Comparison of ENCODE assay signal across 8 cellular contexts in genomic region chr4:186104114-186104894, GRCh38. TPM values are rescaled to one million over a fixed set of nuclear protein-coding genes. Genes with fewer than 3 reads are reported as not detected.
DNase-seq lines count a peak whose midpoint lies in the region; ATAC-seq and TF ChIP-seq lines count a peak whose summit lies in the region.

Gene FAM149A (plus strand): TSS chr4:186104704.

- H3K27ac ChIP-seq in right atrium auricular region = no peak within 1 kb of the TSS
- H3K27ac ChIP-seq in Karpas-422 (ENCODE audit: low read length) = no peak within 1 kb of the TSS

- no peaks in the 10 kb centered on the region for H3K9me2 ChIP-seq in Karpas-422 (replicated peaks; ENCODE audit: insufficient read depth, low read length)

- H3K27me3 ChIP-seq in right atrium auricular region (no peaks in the 10 kb centered on the region), Karpas-422 (ENCODE audit: low read length) (no peaks in the 10 kb centered on the region)

- no peak for TF ChIP-seq CTCF in GM13977 (IDR thresholded peaks at IDR 0.05; ENCODE audit: extremely low read depth, insufficient read depth, missing control alignments)
- no peak for TF ChIP-seq CTCF in right atrium auricular region (IDR thresholded peaks at IDR 0.05)

- in situ Hi-C loops in GM13977 (cut with MboI; ENCODE audit: low pct_unique_long_range_greater_than_20kb, low sequenced_read_pairs, unreplicated experiment) = no loop called here

- H3K4me3 ChIP-seq in right atrium auricular region (peak within 1 kb of the TSS; percentile 35 to 59), Karpas-422 (ENCODE audit: low read length) (no peak within 1 kb of the TSS)

- H4K20me1 ChIP-seq in Karpas-422 (ENCODE audit: insufficient read depth, low read depth, low read length) = no peaks in the 10 kb centered on the region

- peaks cover 0 to 10% of the 10 kb centered on the region in 2 donors for H3K4me1 ChIP-seq in right atrium auricular region
- H3K4me1 ChIP-seq in Karpas-422 (ENCODE audit: low read length) = no peaks in the 10 kb centered on the region

- no peak within 1 kb of the TSS for H3K4me2 ChIP-seq in Karpas-422 (ENCODE audit: low read depth, low read length, poor library complexity, severe bottlenecking)

- peak; percentile 57 for DNase-seq in GM13977 (ENCODE audit: low spot score)
- DNase-seq in NCI-H526 treated with DMSO at 0.1 percent for 48 hours (lab: John Stamatoyannopoulos, UW) = peak; percentile 46
- peak in 3 of 4 experiments; percentile 3 to 13 (median 3) for DNase-seq in activated naive CD4-positive, alpha-beta T cell (lab: John Stamatoyannopoulos, UW)
- DNase-seq in right atrium auricular region (ENCODE audit: low spot score) = no peak
- peak; percentile 9 for DNase-seq in putamen (ENCODE audit: low spot score)
- DNase-seq in SIG-M5 treated with dmso at 0.1 percent for 504 hours (lab: John Stamatoyannopoulos, UW; ENCODE audit: unreplicated experiment) = no peak
- DNase-seq in Karpas-422 = no peak

- no peaks in the 10 kb centered on the region for H3K79me2 ChIP-seq in Karpas-422 (ENCODE audit: low read length)

- ATAC-seq in HG02623 (IDR thresholded peaks at IDR 0.05; ENCODE audit: unreplicated experiment) = peak; percentile 69

- no peaks in the 10 kb centered on the region for H3K9me3 ChIP-seq in right atrium auricular region
- H3K9me3 ChIP-seq in Karpas-422 (ENCODE audit: low read length) = no peaks in the 10 kb centered on the region

- H3K9ac ChIP-seq in Karpas-422 (ENCODE audit: low read length) = no peak within 1 kb of the TSS

- no peak within 1 kb of the TSS for H2AFZ ChIP-seq in Karpas-422 (ENCODE audit: low read length)

- H3K36me3 ChIP-seq in right atrium auricular region (no peaks in the 10 kb centered on the region), Karpas-422 (ENCODE audit: insufficient read depth, low read length) (no peaks in the 10 kb centered on the region)

RNA-seq across cellular contexts. Expression of gene FAM149A, which starts in this region (rescaled TPM):
- 1 to 10 TPM; 6.7 to 6.8 TPM for total RNA-seq in right atrium auricular region
- 1.9 and 2.8 TPM in 2 replicates for total RNA-seq in Karpas-422 (2014; rRNA removed; shearing (Covaris generic); ENCODE audit: low replicate concordance)

Comparison
In these comparisons a context has a peak if more than half of its experiments do, and no peak if none do; other contexts are left out.
1. DNase-seq: peak in GM13977 (single experiment), NCI-H526 treated with DMSO at 0.1 percent for 48 hours (single experiment), activated naive CD4-positive, alpha-beta T cell (3 of 4) and putamen (single experiment); none in right atrium auricular region (single experiment), SIG-M5 treated with dmso at 0.1 percent for 504 hours (single experiment) and Karpas-422 (single experiment).